Comparison of ENCODE assay signal across 16 cellular contexts in genomic region chr2:181290182-181290581, GRCh38.
DNase-seq lines count a peak whose midpoint lies in the region; ATAC-seq and TF ChIP-seq lines count a peak whose summit lies in the region.
"Had no signal": no experiment of that assay in that cellular context is flagged by ENCODE, and none has a peak within 500 bp of the region (broad histone marks: within the 10 kb centered on the region; RNA-seq: fewer than 3 reads in every experiment).

No MANE protein-coding gene starts in this region.

- H4K20me1 ChIP-seq in neural cell (ENCODE audit: insufficient read depth): no peaks in the 10 kb centered on the region
- H4K20me1 ChIP-seq: BLaER1 treated with 17β-estradiol and CSF1 and Interleukin-3, amounts not matched to agents 10 nM and 100 nM had no signal

- H3K9me3 ChIP-seq in neural cell (ENCODE audit: low read length) (peaks cover 5% of the 10 kb centered on the region), gastrocnemius medialis (no peaks in the 10 kb centered on the region)

- no peak overlapping the region for H3K4me3 Mint-ChIP-seq in activated CD8-positive, alpha-beta memory T cell treated with anti-CD3 and anti-CD28 coated beads, Interleukin-2, amount 10 ng/mL, durations not matched to agents 7 days and 5 days
- no peak overlapping the region for H3K4me3 Mint-ChIP-seq in activated CD8-positive, alpha-beta T cell treated with anti-CD3 and anti-CD28 coated beads for 36 hours
- H3K4me3 Mint-ChIP-seq: B cell; CD8-positive, alpha-beta T cell; GM23338; HFFc6 had no signal

- H3K27me3 ChIP-seq in neural cell (ENCODE audit: insufficient read depth, low read depth, low read length) (no peaks in the 10 kb centered on the region), gastrocnemius medialis (no peaks in the 10 kb centered on the region)
- H3K27me3 ChIP-seq: BLaER1 treated with 17β-estradiol and CSF1 and Interleukin-3, amounts not matched to agents 10 nM and 100 nM had no signal

- in situ Hi-C loops in gastrocnemius medialis (cut with MboI; ENCODE audit: low sequenced_read_pairs in 4 of 4): no loop called here

- peaks cover 58% of the 10 kb centered on the region for H3K36me3 Mint-ChIP-seq in activated CD8-positive, alpha-beta memory T cell treated with anti-CD3 and anti-CD28 coated beads, Interleukin-2, amount 10 ng/mL, durations not matched to agents 7 days and 5 days
- H3K36me3 Mint-ChIP-seq in activated CD8-positive, alpha-beta T cell treated with anti-CD3 and anti-CD28 coated beads for 36 hours (ENCODE audit: low read depth): peaks cover 19% of the 10 kb centered on the region

- H3K27ac ChIP-seq in neural cell (ENCODE audit: low read length) (no peak overlapping the region), gastrocnemius medialis (no peak overlapping the region)
- H3K27ac ChIP-seq: BLaER1 treated with 17β-estradiol and CSF1 and Interleukin-3, amounts not matched to agents 10 nM and 100 nM had no signal

- H3K27ac Mint-ChIP-seq in activated CD8-positive, alpha-beta memory T cell treated with anti-CD3 and anti-CD28 coated beads, Interleukin-2, amount 10 ng/mL, durations not matched to agents 7 days and 5 days: no peak overlapping the region
- H3K27ac Mint-ChIP-seq in activated CD8-positive, alpha-beta T cell treated with anti-CD3 and anti-CD28 coated beads for 36 hours: no peak overlapping the region
- H3K27ac Mint-ChIP-seq: B cell; CD8-positive, alpha-beta T cell; GM23338; HFFc6 had no signal

- H3F3A ChIP-seq in neural cell (ENCODE audit: insufficient read depth, low read length, poor library complexity, severe bottlenecking): no peaks in the 10 kb centered on the region

- H3K79me2 ChIP-seq in neural cell (replicated peaks; ENCODE audit: insufficient read depth, low read length): no peaks in the 10 kb centered on the region

- H3K9me3 Mint-ChIP-seq in activated CD8-positive, alpha-beta memory T cell treated with anti-CD3 and anti-CD28 coated beads, Interleukin-2, amount 10 ng/mL, durations not matched to agents 7 days and 5 days (ENCODE audit: low read depth): peaks cover 15% of the 10 kb centered on the region
- H3K9me3 Mint-ChIP-seq in activated CD8-positive, alpha-beta T cell treated with anti-CD3 and anti-CD28 coated beads for 36 hours: peaks cover 5% of the 10 kb centered on the region
- H3K9me3 Mint-ChIP-seq: GM23338, HFFc6 had no signal

- H3K4me3 ChIP-seq in neural cell (ENCODE audit: low read length) (no peak overlapping the region), gastrocnemius medialis (no peak overlapping the region)
- H3K4me3 ChIP-seq: BLaER1 treated with 17β-estradiol and CSF1 and Interleukin-3, amounts not matched to agents 10 nM and 100 nM; GM23338 had no signal

- peak; percentile 12 for TF ChIP-seq EP300 in neural cell (conservative IDR thresholded peaks at IDR 0.05; ENCODE audit: poor library complexity, severe bottlenecking)

- no peak overlapping the region for H2AFZ ChIP-seq in neural cell (ENCODE audit: low read depth, low read length)
- H2AFZ ChIP-seq: GM23338 had no signal

- no peak for TF ChIP-seq CTCF in activated CD8-positive, alpha-beta T cell treated with anti-CD3 and anti-CD28 coated beads for 36 hours (IDR thresholded peaks at IDR 0.05)
- no peak for TF ChIP-seq CTCF in neural cell (IDR thresholded peaks at IDR 0.05; ENCODE audit: poor library complexity, severe bottlenecking)
- no peak for TF ChIP-seq CTCF in gastrocnemius medialis (IDR thresholded peaks at IDR 0.05 in 4 of 5, conservative IDR thresholded peaks at IDR 0.05 in 1 of 5)

- TF ChIP-seq RAD21 in neural cell (conservative IDR thresholded peaks at IDR 0.05): no peak

- H3K4me1 Mint-ChIP-seq in activated CD8-positive, alpha-beta memory T cell treated with anti-CD3 and anti-CD28 coated beads, Interleukin-2, amount 10 ng/mL, durations not matched to agents 7 days and 5 days: peaks cover 10% of the 10 kb centered on the region
- H3K4me1 Mint-ChIP-seq in activated CD8-positive, alpha-beta T cell treated with anti-CD3 and anti-CD28 coated beads for 36 hours (ENCODE audit: low read depth): peaks cover 20% of the 10 kb centered on the region
- H3K4me1 Mint-ChIP-seq: B cell, GM23338 had no signal

- H3K9ac ChIP-seq in neural cell (ENCODE audit: low read length): no peak overlapping the region
- H3K9ac ChIP-seq: BLaER1 treated with 17β-estradiol and CSF1 and Interleukin-3, amounts not matched to agents 10 nM and 100 nM had no signal

- DNase-seq in activated CD8-positive, alpha-beta memory T cell treated with anti-CD3 and anti-CD28 coated beads, Interleukin-2, amount 10 ng/mL, durations not matched to agents 7 days and 5 days: no peak
- DNase-seq in activated CD8-positive, alpha-beta memory T cell treated with anti-CD3 and anti-CD28 coated beads, Interleukin-2, amount 50 U/mL, for 4 hours: no peak
- DNase-seq in activated CD8-positive, alpha-beta T cell treated with anti-CD3 and anti-CD28 coated beads for 36 hours: no peak
- DNase-seq in gastrocnemius medialis: no peak
- DNase-seq: Calu3; CD8-positive, alpha-beta T cell; DMS79 treated with DMSO at 0.1 percent for 48 hours; GF-D8; HCEC 1CT; HFFc6 had no signal

- no peak for TF ChIP-seq POLR2A in gastrocnemius medialis (IDR thresholded peaks at IDR 0.05)

- no peak overlapping the region for H3K4me2 ChIP-seq in neural cell (ENCODE audit: low read length)
- H3K4me2 ChIP-seq: BLaER1 treated with 17β-estradiol and CSF1 and Interleukin-3, amounts not matched to agents 10 nM and 100 nM; GM23338 had no signal

- H3K36me3 ChIP-seq in neural cell (ENCODE audit: insufficient read depth, low read length) (no peaks in the 10 kb centered on the region), gastrocnemius medialis (no peaks in the 10 kb centered on the region)

- no peaks in the 10 kb centered on the region for H3K4me1 ChIP-seq in gastrocnemius medialis
- H3K4me1 ChIP-seq: BLaER1 treated with 17β-estradiol and CSF1 and Interleukin-3, amounts not matched to agents 10 nM and 100 nM had no signal

- H3K27me3 Mint-ChIP-seq in activated CD8-positive, alpha-beta memory T cell treated with anti-CD3 and anti-CD28 coated beads, Interleukin-2, amount 10 ng/mL, durations not matched to agents 7 days and 5 days: no peaks in the 10 kb centered on the region
- no peaks in the 10 kb centered on the region for H3K27me3 Mint-ChIP-seq in activated CD8-positive, alpha-beta T cell treated with anti-CD3 and anti-CD28 coated beads for 36 hours
- H3K27me3 Mint-ChIP-seq: B cell had no signal

- intact Hi-C loops in activated CD8-positive, alpha-beta T cell treated with anti-CD3 and anti-CD28 coated beads for 36 hours (cut with micrococcal nuclease): no loop called here
- intact Hi-C loops in gastrocnemius medialis (cut with DNase I; ENCODE audit: low total_unique reads): no loop called here

- ATAC-seq in activated CD8-positive, alpha-beta memory T cell treated with anti-CD3 and anti-CD28 coated beads, Interleukin-2, amount 10 ng/mL, durations not matched to agents 7 days and 5 days: peak; percentile 33
- ATAC-seq in activated CD8-positive, alpha-beta T cell treated with anti-CD3 and anti-CD28 coated beads for 36 hours: peak; percentile 39
- no peak for ATAC-seq in HG03432 (IDR thresholded peaks at IDR 0.05; ENCODE audit: unreplicated experiment)
- no peak for ATAC-seq in HG03457 (IDR thresholded peaks at IDR 0.05; ENCODE audit: unreplicated experiment)
- ATAC-seq in gastrocnemius medialis: no peak
- ATAC-seq: CD8-positive, alpha-beta T cell; GM23338 had no signal

- POLR2A ChIA-PET in activated CD8-positive, alpha-beta T cell treated with anti-CD3 and anti-CD28 coated beads for 36 hours (lab: Charles Lee): no interaction called here

- CTCF ChIA-PET in activated CD8-positive, alpha-beta memory T cell treated with anti-CD3 and anti-CD28 coated beads, Interleukin-2, amount 10 ng/mL, durations not matched to agents 7 days and 5 days (lab: Charles Lee): no interaction called here
- CTCF ChIA-PET in activated CD8-positive, alpha-beta T cell treated with anti-CD3 and anti-CD28 coated beads for 36 hours (lab: Charles Lee): no interaction called here

- no peaks in the 10 kb centered on the region for H3K9me2 ChIP-seq in neural cell (ENCODE audit: insufficient read depth, low read length)

TF ChIP-seq in neural cell, 6 proteins besides CTCF, POLR2A, EP300 and RAD21:
- TF ChIP-seq EZH2 (IDR thresholded peaks at IDR 0.05; ENCODE audit: borderline replicate concordance, insufficient read depth, low read length, poor library complexity, severe bottlenecking) (no peak), TAF1 (IDR thresholded peaks at IDR 0.05; ENCODE audit: low read depth) (no peak), REST (IDR thresholded peaks at IDR 0.05; ENCODE audit: borderline replicate concordance) (no peak), MXI1 (conservative IDR thresholded peaks at IDR 0.05; ENCODE audit: poor library complexity, severe bottlenecking) (no peak), SMC3 (conservative IDR thresholded peaks at IDR 0.05; ENCODE audit: poor library complexity) (no peak), POLR2AphosphoS5 (IDR thresholded peaks at IDR 0.05) (no peak)
TF ChIP-seq in neural cell: peak in this region for 0.

Comparison
In these comparisons a context has a peak if more than half of its experiments do, and no peak if none do; other contexts are left out.
1. ATAC-seq: peak in activated CD8-positive, alpha-beta memory T cell treated with anti-CD3 and anti-CD28 coated beads, Interleukin-2, amount 10 ng/mL, durations not matched to agents 7 days and 5 days (single experiment) and activated CD8-positive, alpha-beta T cell treated with anti-CD3 and anti-CD28 coated beads for 36 hours (single experiment); none in HG03432 (single experiment), HG03457 (single experiment) and gastrocnemius medialis (0 of 2).